Comparison of ENCODE assay signal across 8 cellular contexts in genomic region chr3:39177708-39178332, GRCh38. TPM values are rescaled to one million over a fixed set of nuclear protein-coding genes. Genes with fewer than 3 reads are reported as not detected.
A peak's percentile ranks its signal among the peaks of the same experiment; 100 is the strongest.
DNase-seq lines count a peak whose midpoint lies in the region; ATAC-seq and TF ChIP-seq lines count a peak whose summit lies in the region.

No MANE protein-coding gene starts in this region.

- no peaks in the 10 kb centered on the region for H3K9me3 Mint-ChIP-seq in activated CD8-positive, alpha-beta T cell treated with anti-CD3 and anti-CD28 coated beads, Interleukin-2, amount 10 ng/mL, durations not matched to agents 7 days and 5 days (ENCODE audit: insufficient read depth)

- peak overlapping the region; percentile 46 for H3K4me3 ChIP-seq in HFF-Myc (replicated peaks; ENCODE audit: low read depth, low read length)
- H3K4me3 ChIP-seq in lower lobe of right lung, result peak overlapping the region; percentile 42

- peaks cover 49% of the 10 kb centered on the region for H3K4me1 Mint-ChIP-seq in activated CD8-positive, alpha-beta T cell treated with anti-CD3 and anti-CD28 coated beads, Interleukin-2, amount 10 ng/mL, durations not matched to agents 7 days and 5 days (ENCODE audit: low read depth)

- peak overlapping the region; percentile 81 for H3K27ac ChIP-seq in lower lobe of right lung

- H3K4me3 Mint-ChIP-seq in activated CD8-positive, alpha-beta T cell treated with anti-CD3 and anti-CD28 coated beads, Interleukin-2, amount 10 ng/mL, durations not matched to agents 7 days and 5 days, result peak overlapping the region; percentile 51

- no peak for TF ChIP-seq CTCF in HFF-Myc (IDR thresholded peaks at IDR 0.05; ENCODE audit: low read depth, low read length, missing control alignments)
- no peak for TF ChIP-seq CTCF in lower lobe of right lung (IDR thresholded peaks at IDR 0.05)

- peaks cover 4% of the 10 kb centered on the region for H3K27me3 Mint-ChIP-seq in activated CD8-positive, alpha-beta T cell treated with anti-CD3 and anti-CD28 coated beads, Interleukin-2, amount 10 ng/mL, durations not matched to agents 7 days and 5 days (ENCODE audit: low read depth)

- intact Hi-C loops in lower lobe of right lung (cut with DNase I), result no loop called here

- POLR2A ChIA-PET in activated CD8-positive, alpha-beta T cell treated with anti-CD3 and anti-CD28 coated beads, Interleukin-2, amount 10 ng/mL, durations not matched to agents 7 days and 5 days (lab: Charles Lee), result interaction anchor here (0.6 to 2.0 kb wide), 6 partner anchors 8 to 70 kb away, joined by 3 to 6 read pairs (median 4); partner anchors contain the start of genes GORASP1 and TTC21A

- H3K9me3 ChIP-seq in lower lobe of right lung, result no peaks in the 10 kb centered on the region

- ATAC-seq in activated CD8-positive, alpha-beta T cell treated with anti-CD3 and anti-CD28 coated beads, Interleukin-2, amount 10 ng/mL, durations not matched to agents 7 days and 5 days, result peak; percentile 51
- ATAC-seq in lower lobe of right lung, result peak; percentile 82 to 86
- no peak for ATAC-seq in GM21515 (IDR thresholded peaks at IDR 0.05; ENCODE audit: unreplicated experiment)

- DNase-seq in DMS79 treated with DMSO at 0.1 percent for 48 hours (lab: John Stamatoyannopoulos, UW) (peak; percentile 29), HFF-Myc (ENCODE audit: extremely low read depth, low read depth) (peak; percentile 85), NCI-H69 (lab: John Stamatoyannopoulos, UW) (peak; percentile 85), lower lobe of right lung (peak; percentile 94)
- peak; percentile 75 for DNase-seq in activated CD8-positive, alpha-beta T cell treated with anti-CD3 and anti-CD28 coated beads, Interleukin-2, amount 10 ng/mL, durations not matched to agents 7 days and 5 days
- DNase-seq in effector CD4-positive, alpha-beta T cell, result peak; percentile 48
- DNase-seq in stimulated activated CD4-positive, alpha-beta T cell treated with anti-CD3 and anti-CD28 coated beads, Interleukin-4, amount 100 ng/mL, for 4 hours, result peak; percentile 70 to 87

- peak overlapping the region; percentile 73 for H3K27ac Mint-ChIP-seq in activated CD8-positive, alpha-beta T cell treated with anti-CD3 and anti-CD28 coated beads, Interleukin-2, amount 10 ng/mL, durations not matched to agents 7 days and 5 days

- H3K4me1 ChIP-seq in lower lobe of right lung, result peaks cover 49% of the 10 kb centered on the region

- CTCF ChIA-PET in activated CD8-positive, alpha-beta T cell treated with anti-CD3 and anti-CD28 coated beads, Interleukin-2, amount 10 ng/mL, durations not matched to agents 7 days and 5 days (lab: Charles Lee), result interaction anchor here (0.7 to 4.5 kb wide), 12 partner anchors 10 to 230 kb away, joined by 3 to 34 read pairs (median 4); partner anchors contain the start of gene XIRP1

- H3K27me3 ChIP-seq in lower lobe of right lung (ENCODE audit: low read depth), result no peaks in the 10 kb centered on the region

- no peaks in the 10 kb centered on the region for H3K36me3 ChIP-seq in lower lobe of right lung

- no peaks in the 10 kb centered on the region for H3K36me3 Mint-ChIP-seq in activated CD8-positive, alpha-beta T cell treated with anti-CD3 and anti-CD28 coated beads, Interleukin-2, amount 10 ng/mL, durations not matched to agents 7 days and 5 days (ENCODE audit: low read depth)

RNA-seq across cellular contexts. Expression of gene XIRP1, which starts 14.6 kb away (rescaled TPM):
- not detected for total RNA-seq in activated CD8-positive, alpha-beta T cell treated with anti-CD3 and anti-CD28 coated beads, Interleukin-2, amount 10 ng/mL, durations not matched to agents 7 days and 5 days
- total RNA-seq in lower lobe of right lung, result not detected

RNA-seq across cellular contexts. Expression of gene CSRNP1, which starts 24.4 kb away (rescaled TPM):
- 10 to 100 TPM; 15.6 to 16.0 TPM for total RNA-seq in activated CD8-positive, alpha-beta T cell treated with anti-CD3 and anti-CD28 coated beads, Interleukin-2, amount 10 ng/mL, durations not matched to agents 7 days and 5 days
- 55.1 TPM for total RNA-seq in lower lobe of right lung

Comparison
In these comparisons a context has a peak if more than half of its experiments do, and no peak if none do; other contexts are left out.
1. DNase-seq: peak in every context shown above with its lines; median percentile 94 in lower lobe of right lung; 85 in HFF-Myc; 85 in NCI-H69; 78 in stimulated activated CD4-positive, alpha-beta T cell treated with anti-CD3 and anti-CD28 coated beads, Interleukin-4, amount 100 ng/mL, for 4 hours; 75 in activated CD8-positive, alpha-beta T cell treated with anti-CD3 and anti-CD28 coated beads, Interleukin-2, amount 10 ng/mL, durations not matched to agents 7 days and 5 days; 48 in effector CD4-positive, alpha-beta T cell; 29 in DMS79 treated with DMSO at 0.1 percent for 48 hours.